Comparison of ENCODE assay signal across 9 cellular contexts in genomic region chr6:165573671-165574070, GRCh38.
A peak's percentile ranks its signal among the peaks of the same experiment; 100 is the strongest.
DNase-seq lines count a peak whose midpoint lies in the region; ATAC-seq, FAIRE-seq and TF ChIP-seq lines count a peak whose summit lies in the region.
"Had no signal": no experiment of that assay in that cellular context is flagged by ENCODE, and none has a peak within 500 bp of the region (broad histone marks: within the 10 kb centered on the region; RNA-seq: fewer than 3 reads in every experiment).

No MANE protein-coding gene starts in this region.

- in situ Hi-C loops in SK-MEL-5 (cut with HindIII; ENCODE audit: low pct_unique_long_range_greater_than_20kb, low sequenced_read_pairs): no loop called here

- TF ChIP-seq POLR2A in GM12892 (IDR thresholded peaks at IDR 0.05; ENCODE audit: low read depth, low read length): no peak

- intact Hi-C loops in Right ventricle myocardium inferior (cut with DNase I): loop anchor here (5.0 kb wide), 1 partner anchor 89 kb away; the partner anchor contains the start of gene PDE10A

- H3K9ac ChIP-seq in parathyroid adenoma: no peak overlapping the region

- no peak for FAIRE-seq in GM12892 (lab: Jason Lieb, UNC)

- no peak overlapping the region for H3K4me3 ChIP-seq in parathyroid adenoma (ENCODE audit: low read depth, low read length)

- ATAC-seq in Right ventricle myocardium inferior (peak; percentile 84), GM21423 (IDR thresholded peaks at IDR 0.05; ENCODE audit: unreplicated experiment) (no peak), HG03097 (IDR thresholded peaks at IDR 0.05; ENCODE audit: low FRiP score, unreplicated experiment) (no peak)

- H3K9me3 ChIP-seq in parathyroid adenoma (ENCODE audit: control insufficient read depth, low read length): no peaks in the 10 kb centered on the region

- H3K36me3 ChIP-seq in parathyroid adenoma (ENCODE audit: control insufficient read depth, insufficient read depth, low read length): no peaks in the 10 kb centered on the region

- no peaks in the 10 kb centered on the region for H3K27me3 ChIP-seq in parathyroid adenoma (ENCODE audit: control insufficient read depth, insufficient read depth, low read length)

- no peaks in the 10 kb centered on the region for H3K4me1 ChIP-seq in parathyroid adenoma

- no peaks in the 10 kb centered on the region for H3K79me2 ChIP-seq in parathyroid adenoma

- H2AFZ ChIP-seq in parathyroid adenoma: no peak overlapping the region

- no peak overlapping the region for H3K4me2 ChIP-seq in parathyroid adenoma (ENCODE audit: low read length)

- TF ChIP-seq CTCF in parathyroid adenoma (IDR thresholded peaks at IDR 0.05): no peak

- peak overlapping the region; percentile 36 for H3K27ac ChIP-seq in parathyroid adenoma

- DNase-seq in COLO829 (ENCODE audit: low spot score) (peak; percentile 13), SK-MEL-5 (ENCODE audit: low read depth, low spot score) (peak; percentile 68), Right ventricle myocardium inferior (ENCODE audit: missing footprints) (no peak), NCI-H345 (lab: John Stamatoyannopoulos, UW) (no peak), GM12892 (ENCODE audit: insufficient read length) (no peak)
- DNase-seq: AML-193 had no signal

Comparison
In these comparisons a context has a peak if more than half of its experiments do, and no peak if none do; other contexts are left out.
1. DNase-seq: peak in COLO829 (single experiment) and SK-MEL-5 (single experiment); none in Right ventricle myocardium inferior (single experiment), NCI-H345 (single experiment) and GM12892 (single experiment).